ENCODE assay signal across 8 cellular contexts in genomic region chr7:90594791-90595317, GRCh38. TPM values are rescaled to one million over a fixed set of nuclear protein-coding genes. Genes with fewer than 3 reads are reported as not detected.
DNase-seq lines count a peak whose midpoint lies in the region; ATAC-seq and TF ChIP-seq lines count a peak whose summit lies in the region.

No MANE protein-coding gene starts in this region.

- no peak overlapping the region for H3K4me3 ChIP-seq in CD4-positive, alpha-beta memory T cell (ENCODE audit: low read length in 2 of 2)
- peak overlapping the region in 2 of 3 donors; percentile 67 to 71 for H3K4me3 ChIP-seq in breast epithelium
- H3K4me3 ChIP-seq in left lung = peak overlapping the region in 1 of 2 donors; percentile 80
- H3K4me3 ChIP-seq in uterus = peak overlapping the region in 1 of 2 donors; percentile 70

- POLR2A ChIA-PET in CD4-positive, alpha-beta memory T cell (lab: Charles Lee; ENCODE audit: partially characterized antibody) = no interaction called here

- H3K4me1 Mint-ChIP-seq in CD4-positive, alpha-beta memory T cell = peaks cover 8 to 20% (median 16%) of the 10 kb centered on the region in 4 donors

- peaks cover 10% of the 10 kb centered on the region for H3K27me3 ChIP-seq in CD4-positive, alpha-beta memory T cell (ENCODE audit: insufficient read depth, low read length)
- no peaks in the 10 kb centered on the region for H3K27me3 ChIP-seq in breast epithelium
- no peaks in the 10 kb centered on the region for H3K27me3 ChIP-seq in left lung
- H3K27me3 ChIP-seq in uterus = no peaks in the 10 kb centered on the region

- CTCF ChIA-PET in CD4-positive, alpha-beta memory T cell (lab: Charles Lee; ENCODE audit: partially characterized antibody) = no interaction called here

- in situ Hi-C loops in KBM-7 (cut with MboI; ENCODE audit: low pct_unique_long_range_greater_than_20kb, low sequenced_read_pairs) = no loop called here

- peaks cover 0 to 2% (median 0%) of the 10 kb centered on the region in 8 donors for H3K9me3 Mint-ChIP-seq in CD4-positive, alpha-beta memory T cell

- no peak for TF ChIP-seq POLR2A in breast epithelium (IDR thresholded peaks at IDR 0.05)
- TF ChIP-seq POLR2A in uterus (IDR thresholded peaks at IDR 0.05) = no peak

- H3K36me3 ChIP-seq in CD4-positive, alpha-beta memory T cell (ENCODE audit: insufficient read depth, low read length) = no peaks in the 10 kb centered on the region
- no peaks in the 10 kb centered on the region for H3K36me3 ChIP-seq in breast epithelium
- no peaks in the 10 kb centered on the region for H3K36me3 ChIP-seq in left lung
- no peaks in the 10 kb centered on the region for H3K36me3 ChIP-seq in uterus

- H3K4me3 Mint-ChIP-seq in CD4-positive, alpha-beta memory T cell = peak overlapping the region; percentile 0 to 84 (median 44)

- peaks cover 11% of the 10 kb centered on the region for H3K4me1 ChIP-seq in CD4-positive, alpha-beta memory T cell (ENCODE audit: insufficient read depth, low read length)
- H3K4me1 ChIP-seq in breast epithelium (no peaks in the 10 kb centered on the region), left lung (peaks cover 0 to 53% of the 10 kb centered on the region in 2 donors), uterus (no peaks in the 10 kb centered on the region)

- peaks cover 33 to 34% of the 10 kb centered on the region in 2 donors for H3K27me3 Mint-ChIP-seq in CD4-positive, alpha-beta memory T cell

- no peaks in the 10 kb centered on the region for H3K36me3 Mint-ChIP-seq in CD4-positive, alpha-beta memory T cell

- TF ChIP-seq CTCF in breast epithelium (IDR thresholded peaks at IDR 0.05) (no peak), left lung (IDR thresholded peaks at IDR 0.05) (no peak), uterus (IDR thresholded peaks at IDR 0.05) (no peak)

- DNase-seq in CD4-positive, alpha-beta memory T cell = no peak
- DNase-seq in KBM-7 (peak; percentile 20), breast epithelium (ENCODE audit: low spot score in 2 of 2) (no peak), left lung (peak in 1 of 2 donors; percentile 46), uterus (peak; percentile 54 to 67), NCI-H2227 (lab: John Stamatoyannopoulos, UW; ENCODE audit: unreplicated experiment) (no peak)

- H3K27ac ChIP-seq in CD4-positive, alpha-beta memory T cell (ENCODE audit: low read depth, low read length) = no peak overlapping the region
- H3K27ac ChIP-seq in breast epithelium = peak overlapping the region; percentile 90 to 93
- peak overlapping the region; percentile 89 to 93 for H3K27ac ChIP-seq in left lung
- H3K27ac ChIP-seq in uterus = peak overlapping the region; percentile 86 to 92

- intact Hi-C loops in CD4-positive, alpha-beta memory T cell (cut with micrococcal nuclease) = loop anchor here (10.0 kb wide), 1 partner anchor 140 kb away; no protein-coding TSS in a partner anchor
- intact Hi-C loops in breast epithelium (cut with DNase I; ENCODE audit: low total_unique reads) (loop anchor here (5.0 kb wide), 1 partner anchor 1162 kb away; no protein-coding TSS in a partner anchor), left lung (cut with DNase I) (no loop called here), uterus (cut with DNase I; ENCODE audit: low total_unique reads) (no loop called here)

- H3K9me3 ChIP-seq in CD4-positive, alpha-beta memory T cell (ENCODE audit: control insufficient read depth in 1 of 2, low read length in 2 of 2) = no peaks in the 10 kb centered on the region
- no peaks in the 10 kb centered on the region for H3K9me3 ChIP-seq in breast epithelium
- no peaks in the 10 kb centered on the region for H3K9me3 ChIP-seq in left lung
- H3K9me3 ChIP-seq in uterus = no peaks in the 10 kb centered on the region

- H3K27ac Mint-ChIP-seq in CD4-positive, alpha-beta memory T cell = no peak overlapping the region

- ATAC-seq in left lung (peak; percentile 47), GM19397 (IDR thresholded peaks at IDR 0.05; ENCODE audit: unreplicated experiment) (no peak), GM18502 (IDR thresholded peaks at IDR 0.05; ENCODE audit: poor library complexity, unreplicated experiment) (no peak)

RNA-seq across cellular contexts. Expression of gene CDK14, which starts 1.3 kb away (rescaled TPM):
- total RNA-seq in CD4-positive, alpha-beta memory T cell = under 1 TPM; 0.47 to 0.81 TPM
- polyA plus RNA-seq in CD4-positive, alpha-beta memory T cell = under 1 TPM in 1 of 2 donors, not detected in 1; 0.70 TPM
- total RNA-seq in breast epithelium (10 to 100 TPM; 16.3 to 64.7 (median 29.8) TPM), left lung (10 to 100 TPM; 37.5 to 45.1 TPM), uterus (10 to 100 TPM in 3 of 4 donors, 1 to 10 TPM in 1; 3.3 to 61.6 (median 38.7) TPM)

Comparison
In these comparisons a context has a peak if more than half of its experiments do, and no peak if none do; other contexts are left out.
1. DNase-seq: peak in KBM-7 (single experiment) and uterus (2 of 2); none in CD4-positive, alpha-beta memory T cell (0 of 5), breast epithelium (0 of 2) and NCI-H2227 (single experiment).
2. H3K4me3 ChIP-seq: peak in breast epithelium (2 of 3); none in CD4-positive, alpha-beta memory T cell (0 of 2).
3. intact Hi-C loops: an anchor here in CD4-positive, alpha-beta memory T cell (10.0 kb wide) and breast epithelium (5.0 kb wide); none called in left lung and uterus.